2 cellular contexts compared by ENCODE assay signal in the genomic region with DNA sequence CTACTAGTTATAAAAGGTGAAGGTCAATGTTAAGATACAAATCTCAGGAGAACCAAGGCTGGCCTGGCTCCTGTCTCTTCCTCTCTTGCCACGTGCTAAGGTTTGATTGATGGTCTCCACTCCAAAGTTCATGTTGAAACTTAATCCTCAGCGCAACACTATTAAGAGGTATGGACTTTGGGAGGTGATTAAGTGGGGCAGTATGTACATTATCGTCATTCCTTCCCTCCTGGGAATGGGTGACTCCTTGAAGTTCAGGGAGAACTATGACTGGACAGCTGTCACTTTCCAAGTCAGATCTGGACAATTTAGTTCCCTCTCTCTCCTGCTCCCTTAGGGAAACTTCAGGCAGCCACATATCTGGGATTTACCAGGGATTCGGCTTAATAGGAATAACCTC.
A peak's percentile ranks its signal among the peaks of the same experiment; 100 is the strongest.
TF ChIP-seq lines count a peak whose summit lies in the region.

No MANE protein-coding gene starts in this region.

TF ChIP-seq in Ishikawa, 13 proteins besides CTCF, POLR2A, EP300 and RAD21 (continued from another document):
- no peak for TF ChIP-seq TCF12 (IDR thresholded peaks at IDR 0.05; ENCODE audit: low read depth)

TF ChIP-seq in K562, 482 proteins besides CTCF, POLR2A, EP300 and RAD21 (continued from another document):
- no peak for TF ChIP-seq CBX8 (IDR thresholded peaks at IDR 0.05; ENCODE audit: borderline replicate concordance, extremely low read depth, low read depth, low read length, poor library complexity, severe bottlenecking)
- TF ChIP-seq, protein P1, sequence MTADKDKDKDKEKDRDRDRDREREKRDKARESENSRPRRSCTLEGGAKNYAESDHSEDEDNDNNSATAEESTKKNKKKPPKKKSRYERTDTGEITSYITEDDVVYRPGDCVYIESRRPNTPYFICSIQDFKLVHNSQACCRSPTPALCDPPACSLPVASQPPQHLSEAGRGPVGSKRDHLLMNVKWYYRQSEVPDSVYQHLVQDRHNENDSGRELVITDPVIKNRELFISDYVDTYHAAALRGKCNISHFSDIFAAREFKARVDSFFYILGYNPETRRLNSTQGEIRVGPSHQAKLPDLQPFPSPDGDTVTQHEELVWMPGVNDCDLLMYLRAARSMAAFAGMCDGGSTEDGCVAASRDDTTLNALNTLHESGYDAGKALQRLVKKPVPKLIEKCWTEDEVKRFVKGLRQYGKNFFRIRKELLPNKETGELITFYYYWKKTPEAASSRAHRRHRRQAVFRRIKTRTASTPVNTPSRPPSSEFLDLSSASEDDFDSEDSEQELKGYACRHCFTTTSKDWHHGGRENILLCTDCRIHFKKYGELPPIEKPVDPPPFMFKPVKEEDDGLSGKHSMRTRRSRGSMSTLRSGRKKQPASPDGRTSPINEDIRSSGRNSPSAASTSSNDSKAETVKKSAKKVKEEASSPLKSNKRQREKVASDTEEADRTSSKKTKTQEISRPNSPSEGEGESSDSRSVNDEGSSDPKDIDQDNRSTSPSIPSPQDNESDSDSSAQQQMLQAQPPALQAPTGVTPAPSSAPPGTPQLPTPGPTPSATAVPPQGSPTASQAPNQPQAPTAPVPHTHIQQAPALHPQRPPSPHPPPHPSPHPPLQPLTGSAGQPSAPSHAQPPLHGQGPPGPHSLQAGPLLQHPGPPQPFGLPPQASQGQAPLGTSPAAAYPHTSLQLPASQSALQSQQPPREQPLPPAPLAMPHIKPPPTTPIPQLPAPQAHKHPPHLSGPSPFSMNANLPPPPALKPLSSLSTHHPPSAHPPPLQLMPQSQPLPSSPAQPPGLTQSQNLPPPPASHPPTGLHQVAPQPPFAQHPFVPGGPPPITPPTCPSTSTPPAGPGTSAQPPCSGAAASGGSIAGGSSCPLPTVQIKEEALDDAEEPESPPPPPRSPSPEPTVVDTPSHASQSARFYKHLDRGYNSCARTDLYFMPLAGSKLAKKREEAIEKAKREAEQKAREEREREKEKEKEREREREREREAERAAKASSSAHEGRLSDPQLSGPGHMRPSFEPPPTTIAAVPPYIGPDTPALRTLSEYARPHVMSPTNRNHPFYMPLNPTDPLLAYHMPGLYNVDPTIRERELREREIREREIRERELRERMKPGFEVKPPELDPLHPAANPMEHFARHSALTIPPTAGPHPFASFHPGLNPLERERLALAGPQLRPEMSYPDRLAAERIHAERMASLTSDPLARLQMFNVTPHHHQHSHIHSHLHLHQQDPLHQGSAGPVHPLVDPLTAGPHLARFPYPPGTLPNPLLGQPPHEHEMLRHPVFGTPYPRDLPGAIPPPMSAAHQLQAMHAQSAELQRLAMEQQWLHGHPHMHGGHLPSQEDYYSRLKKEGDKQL (CRISPR knock-in tag; IDR thresholded peaks at IDR 0.05; ENCODE audit: borderline replicate concordance), result no peak
- TF ChIP-seq HIVEP1 (CRISPR knock-in tag; IDR thresholded peaks at IDR 0.05), result no peak
- TF ChIP-seq, protein P2, sequence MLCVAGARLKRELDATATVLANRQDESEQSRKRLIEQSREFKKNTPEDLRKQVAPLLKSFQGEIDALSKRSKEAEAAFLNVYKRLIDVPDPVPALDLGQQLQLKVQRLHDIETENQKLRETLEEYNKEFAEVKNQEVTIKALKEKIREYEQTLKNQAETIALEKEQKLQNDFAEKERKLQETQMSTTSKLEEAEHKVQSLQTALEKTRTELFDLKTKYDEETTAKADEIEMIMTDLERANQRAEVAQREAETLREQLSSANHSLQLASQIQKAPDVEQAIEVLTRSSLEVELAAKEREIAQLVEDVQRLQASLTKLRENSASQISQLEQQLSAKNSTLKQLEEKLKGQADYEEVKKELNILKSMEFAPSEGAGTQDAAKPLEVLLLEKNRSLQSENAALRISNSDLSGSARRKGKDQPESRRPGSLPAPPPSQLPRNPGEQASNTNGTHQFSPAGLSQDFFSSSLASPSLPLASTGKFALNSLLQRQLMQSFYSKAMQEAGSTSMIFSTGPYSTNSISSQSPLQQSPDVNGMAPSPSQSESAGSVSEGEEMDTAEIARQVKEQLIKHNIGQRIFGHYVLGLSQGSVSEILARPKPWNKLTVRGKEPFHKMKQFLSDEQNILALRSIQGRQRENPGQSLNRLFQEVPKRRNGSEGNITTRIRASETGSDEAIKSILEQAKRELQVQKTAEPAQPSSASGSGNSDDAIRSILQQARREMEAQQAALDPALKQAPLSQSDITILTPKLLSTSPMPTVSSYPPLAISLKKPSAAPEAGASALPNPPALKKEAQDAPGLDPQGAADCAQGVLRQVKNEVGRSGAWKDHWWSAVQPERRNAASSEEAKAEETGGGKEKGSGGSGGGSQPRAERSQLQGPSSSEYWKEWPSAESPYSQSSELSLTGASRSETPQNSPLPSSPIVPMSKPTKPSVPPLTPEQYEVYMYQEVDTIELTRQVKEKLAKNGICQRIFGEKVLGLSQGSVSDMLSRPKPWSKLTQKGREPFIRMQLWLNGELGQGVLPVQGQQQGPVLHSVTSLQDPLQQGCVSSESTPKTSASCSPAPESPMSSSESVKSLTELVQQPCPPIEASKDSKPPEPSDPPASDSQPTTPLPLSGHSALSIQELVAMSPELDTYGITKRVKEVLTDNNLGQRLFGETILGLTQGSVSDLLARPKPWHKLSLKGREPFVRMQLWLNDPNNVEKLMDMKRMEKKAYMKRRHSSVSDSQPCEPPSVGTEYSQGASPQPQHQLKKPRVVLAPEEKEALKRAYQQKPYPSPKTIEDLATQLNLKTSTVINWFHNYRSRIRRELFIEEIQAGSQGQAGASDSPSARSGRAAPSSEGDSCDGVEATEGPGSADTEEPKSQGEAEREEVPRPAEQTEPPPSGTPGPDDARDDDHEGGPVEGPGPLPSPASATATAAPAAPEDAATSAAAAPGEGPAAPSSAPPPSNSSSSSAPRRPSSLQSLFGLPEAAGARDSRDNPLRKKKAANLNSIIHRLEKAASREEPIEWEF (CRISPR knock-in tag; IDR thresholded peaks at IDR 0.05), result no peak
- no peak for TF ChIP-seq MAFK (IDR thresholded peaks at IDR 0.05; ENCODE audit: low read length)
- TF ChIP-seq, protein P3, sequence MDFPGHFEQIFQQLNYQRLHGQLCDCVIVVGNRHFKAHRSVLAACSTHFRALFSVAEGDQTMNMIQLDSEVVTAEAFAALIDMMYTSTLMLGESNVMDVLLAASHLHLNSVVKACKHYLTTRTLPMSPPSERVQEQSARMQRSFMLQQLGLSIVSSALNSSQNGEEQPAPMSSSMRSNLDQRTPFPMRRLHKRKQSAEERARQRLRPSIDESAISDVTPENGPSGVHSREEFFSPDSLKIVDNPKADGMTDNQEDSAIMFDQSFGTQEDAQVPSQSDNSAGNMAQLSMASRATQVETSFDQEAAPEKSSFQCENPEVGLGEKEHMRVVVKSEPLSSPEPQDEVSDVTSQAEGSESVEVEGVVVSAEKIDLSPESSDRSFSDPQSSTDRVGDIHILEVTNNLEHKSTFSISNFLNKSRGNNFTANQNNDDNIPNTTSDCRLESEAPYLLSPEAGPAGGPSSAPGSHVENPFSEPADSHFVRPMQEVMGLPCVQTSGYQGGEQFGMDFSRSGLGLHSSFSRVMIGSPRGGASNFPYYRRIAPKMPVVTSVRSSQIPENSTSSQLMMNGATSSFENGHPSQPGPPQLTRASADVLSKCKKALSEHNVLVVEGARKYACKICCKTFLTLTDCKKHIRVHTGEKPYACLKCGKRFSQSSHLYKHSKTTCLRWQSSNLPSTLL (IDR thresholded peaks at IDR 0.05), result no peak
- TF ChIP-seq, protein P4, sequence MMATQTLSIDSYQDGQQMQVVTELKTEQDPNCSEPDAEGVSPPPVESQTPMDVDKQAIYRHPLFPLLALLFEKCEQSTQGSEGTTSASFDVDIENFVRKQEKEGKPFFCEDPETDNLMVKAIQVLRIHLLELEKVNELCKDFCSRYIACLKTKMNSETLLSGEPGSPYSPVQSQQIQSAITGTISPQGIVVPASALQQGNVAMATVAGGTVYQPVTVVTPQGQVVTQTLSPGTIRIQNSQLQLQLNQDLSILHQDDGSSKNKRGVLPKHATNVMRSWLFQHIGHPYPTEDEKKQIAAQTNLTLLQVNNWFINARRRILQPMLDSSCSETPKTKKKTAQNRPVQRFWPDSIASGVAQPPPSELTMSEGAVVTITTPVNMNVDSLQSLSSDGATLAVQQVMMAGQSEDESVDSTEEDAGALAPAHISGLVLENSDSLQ (IDR thresholded peaks at IDR 0.05), result peak; percentile 18; the same call in 1 of the 2 replicates
- no peak for TF ChIP-seq IRF2 (CRISPR knock-in tag; IDR thresholded peaks at IDR 0.05)
- TF ChIP-seq, protein P5, sequence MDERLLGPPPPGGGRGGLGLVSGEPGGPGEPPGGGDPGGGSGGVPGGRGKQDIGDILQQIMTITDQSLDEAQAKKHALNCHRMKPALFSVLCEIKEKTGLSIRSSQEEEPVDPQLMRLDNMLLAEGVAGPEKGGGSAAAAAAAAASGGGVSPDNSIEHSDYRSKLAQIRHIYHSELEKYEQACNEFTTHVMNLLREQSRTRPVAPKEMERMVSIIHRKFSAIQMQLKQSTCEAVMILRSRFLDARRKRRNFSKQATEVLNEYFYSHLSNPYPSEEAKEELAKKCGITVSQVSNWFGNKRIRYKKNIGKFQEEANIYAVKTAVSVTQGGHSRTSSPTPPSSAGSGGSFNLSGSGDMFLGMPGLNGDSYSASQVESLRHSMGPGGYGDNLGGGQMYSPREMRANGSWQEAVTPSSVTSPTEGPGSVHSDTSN (CRISPR knock-in tag; IDR thresholded peaks at IDR 0.05; ENCODE audit: low read depth), result no peak
- TF ChIP-seq, protein P5 (tag; conservative IDR thresholded peaks at IDR 0.05; ENCODE audit: low read depth), result 0 out of 2 replicates have a peak, but pooled peaks have one; percentile 16
- TF ChIP-seq RFX5 (IDR thresholded peaks at IDR 0.05; ENCODE audit: low read depth, low read length), result no peak
- TF ChIP-seq, protein P6, sequence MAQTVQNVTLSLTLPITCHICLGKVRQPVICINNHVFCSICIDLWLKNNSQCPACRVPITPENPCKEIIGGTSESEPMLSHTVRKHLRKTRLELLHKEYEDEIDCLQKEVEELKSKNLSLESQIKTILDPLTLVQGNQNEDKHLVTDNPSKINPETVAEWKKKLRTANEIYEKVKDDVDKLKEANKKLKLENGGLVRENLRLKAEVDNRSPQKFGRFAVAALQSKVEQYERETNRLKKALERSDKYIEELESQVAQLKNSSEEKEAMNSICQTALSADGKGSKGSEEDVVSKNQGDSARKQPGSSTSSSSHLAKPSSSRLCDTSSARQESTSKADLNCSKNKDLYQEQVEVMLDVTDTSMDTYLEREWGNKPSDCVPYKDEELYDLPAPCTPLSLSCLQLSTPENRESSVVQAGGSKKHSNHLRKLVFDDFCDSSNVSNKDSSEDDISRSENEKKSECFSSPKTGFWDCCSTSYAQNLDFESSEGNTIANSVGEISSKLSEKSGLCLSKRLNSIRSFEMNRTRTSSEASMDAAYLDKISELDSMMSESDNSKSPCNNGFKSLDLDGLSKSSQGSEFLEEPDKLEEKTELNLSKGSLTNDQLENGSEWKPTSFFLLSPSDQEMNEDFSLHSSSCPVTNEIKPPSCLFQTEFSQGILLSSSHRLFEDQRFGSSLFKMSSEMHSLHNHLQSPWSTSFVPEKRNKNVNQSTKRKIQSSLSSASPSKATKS (CRISPR knock-in tag; IDR thresholded peaks at IDR 0.05), result no peak
- peak; percentile 25 for TF ChIP-seq MEIS2 (IDR thresholded peaks at IDR 0.05; ENCODE audit: partially characterized antibody)
- TF ChIP-seq GTF2A2 (tag; IDR thresholded peaks at IDR 0.05), result no peak
- TF ChIP-seq PYGO2 (tag; IDR thresholded peaks at IDR 0.05), result no peak
- TF ChIP-seq ZNF695 (CRISPR knock-in tag; IDR thresholded peaks at IDR 0.05), result no peak
- TF ChIP-seq TARDBP (IDR thresholded peaks at IDR 0.05), result no peak
